In genomic region chr17:5249615-5250014, GRCh38 we compare ENCODE assay signal across 2 cellular contexts.
TF ChIP-seq lines count a peak whose summit lies in the region.

No MANE protein-coding gene starts in this region.

TF ChIP-seq in HEK293, 187 proteins besides CTCF, POLR2A, EP300 and RAD21 (continues in another document):
- no peak for TF ChIP-seq ZSCAN30 (tag by site-specific recombination; IDR thresholded peaks at IDR 0.05)
- no peak for TF ChIP-seq ZNF513 (tag by site-specific recombination; IDR thresholded peaks at IDR 0.05)
- TF ChIP-seq ZFHX2 (tag by site-specific recombination; conservative IDR thresholded peaks at IDR 0.05) = no peak
- TF ChIP-seq ZNF223 (tag by site-specific recombination; IDR thresholded peaks at IDR 0.05) = no peak
- no peak for TF ChIP-seq REPIN1 (tag by site-specific recombination; IDR thresholded peaks at IDR 0.05; ENCODE audit: low read depth)
- no peak for TF ChIP-seq ZNF560 (tag by site-specific recombination; IDR thresholded peaks at IDR 0.05; ENCODE audit: borderline replicate concordance)
- no peak for TF ChIP-seq ZSCAN16 (tag by site-specific recombination; IDR thresholded peaks at IDR 0.05)
- no peak for TF ChIP-seq ZBTB6 (tag by site-specific recombination; IDR thresholded peaks at IDR 0.05)
- peak; percentile 94 for TF ChIP-seq ZNF654 (tag by site-specific recombination; IDR thresholded peaks at IDR 0.05; ENCODE audit: low read depth)
- peak; percentile 64; the same call in 1 of the 2 replicates for TF ChIP-seq PRDM10 (tag by site-specific recombination; IDR thresholded peaks at IDR 0.05)
- peak; percentile 49; the same call in 1 of the 2 replicates for TF ChIP-seq ZNF366 (tag by site-specific recombination; conservative IDR thresholded peaks at IDR 0.05)
- no peak for TF ChIP-seq BCL11B (tag by site-specific recombination; IDR thresholded peaks at IDR 0.05; ENCODE audit: low read depth)
- TF ChIP-seq PRDM2 (tag by site-specific recombination; IDR thresholded peaks at IDR 0.05; ENCODE audit: borderline replicate concordance) = no peak
- no peak for TF ChIP-seq ZNF792 (tag by site-specific recombination; IDR thresholded peaks at IDR 0.05)

TF ChIP-seq in H1, 55 proteins besides CTCF, POLR2A, EP300 and RAD21:
- TF ChIP-seq GTF2F1 (IDR thresholded peaks at IDR 0.05; ENCODE audit: borderline replicate concordance, low read depth, low read length) = no peak
- no peak for TF ChIP-seq TBP (IDR thresholded peaks at IDR 0.05; ENCODE audit: low read depth, low read length)
- no peak for TF ChIP-seq KDM5A (IDR thresholded peaks at IDR 0.05; ENCODE audit: low read length)
- TF ChIP-seq SP1 (IDR thresholded peaks at IDR 0.05; ENCODE audit: low read depth, low read length) = no peak
- TF ChIP-seq USF2 (IDR thresholded peaks at IDR 0.05; ENCODE audit: low read length) = no peak
- TF ChIP-seq SUZ12 (IDR thresholded peaks at IDR 0.05; ENCODE audit: low read length) = no peak
- no peak for TF ChIP-seq RNF2 (IDR thresholded peaks at IDR 0.05; ENCODE audit: borderline replicate concordance, low read depth, low read length, missing control alignments, poor library complexity, severe bottlenecking)
- no peak for TF ChIP-seq TCF12 (IDR thresholded peaks at IDR 0.05; ENCODE audit: low read depth, low read length)
- TF ChIP-seq ASH2L (IDR thresholded peaks at IDR 0.05; ENCODE audit: low read length) = no peak
- TF ChIP-seq BACH1 (IDR thresholded peaks at IDR 0.05; ENCODE audit: low read length) = no peak
- TF ChIP-seq RXRA (IDR thresholded peaks at IDR 0.05; ENCODE audit: insufficient read depth, low read depth, low read length) = no peak
- no peak for TF ChIP-seq SAP30 (IDR thresholded peaks at IDR 0.05; ENCODE audit: insufficient read depth, insufficient replicate concordance, low read length)
- no peak for TF ChIP-seq CBX8 (IDR thresholded peaks at IDR 0.05; ENCODE audit: borderline replicate concordance, low read depth, low read length)
- no peak for TF ChIP-seq MAFK (IDR thresholded peaks at IDR 0.05; ENCODE audit: low read depth, low read length)
- TF ChIP-seq ATF3 (IDR thresholded peaks at IDR 0.05; ENCODE audit: insufficient read depth, low read depth, low read length) = no peak
- no peak for TF ChIP-seq CEBPB (IDR thresholded peaks at IDR 0.05; ENCODE audit: low read depth, low read length)
- no peak for TF ChIP-seq FOSL1 (IDR thresholded peaks at IDR 0.05; ENCODE audit: insufficient read depth, low read depth, low read length)
TF ChIP-seq in H1: peak in this region for 0.
